8 cellular contexts compared by ENCODE assay signal in genomic region chr7:111138196-111138569, GRCh38. TPM values are rescaled to one million over a fixed set of nuclear protein-coding genes. Genes with fewer than 3 reads are reported as not detected.
A peak's percentile ranks its signal among the peaks of the same experiment; 100 is the strongest.
DNase-seq lines count a peak whose midpoint lies in the region; ATAC-seq lines count a peak whose summit lies in the region.

No MANE protein-coding gene starts in this region.

- H3K27ac Mint-ChIP-seq in dendritic cell treated with granulocyte-macrophage colony-stimulating factor and Interleukin-4, amounts not matched to agents 40 ng/mL and 50 ng/mL, for 4 days: peak overlapping the region; percentile 91

- intact Hi-C loops in dendritic cell treated with granulocyte-macrophage colony-stimulating factor and Interleukin-4, amounts not matched to agents 40 ng/mL and 50 ng/mL, for 4 days (cut with micrococcal nuclease): loop anchor here (5.0 kb wide), 2 partner anchors 56 to 94 kb away; no protein-coding TSS in a partner anchor

- ATAC-seq in GM21717 (IDR thresholded peaks at IDR 0.05; ENCODE audit: unreplicated experiment) (peak; percentile 97), esophagus mucosa (no peak)

- in situ Hi-C loops in KBM-7 (cut with MboI; ENCODE audit: low pct_unique_long_range_greater_than_20kb, low sequenced_read_pairs): no loop called here

- H3K4me3 Mint-ChIP-seq in dendritic cell treated with granulocyte-macrophage colony-stimulating factor and Interleukin-4, amounts not matched to agents 40 ng/mL and 50 ng/mL, for 4 days: no peak overlapping the region

- DNase-seq in ELF-1 (ENCODE audit: low read depth, low spot score) (peak; percentile 22), KBM-7 (peak; percentile 74), pulmonary artery endothelial cell (ENCODE audit: low read depth, low spot score) (peak; percentile 24), NCI-H2081 treated with DMSO at 0.1 percent for 48 hours (lab: John Stamatoyannopoulos, UW) (no peak)
- DNase-seq in activated CD4-positive, alpha-beta T cell treated with anti-CD3 and anti-CD28 coated beads for 4 hours: peak; percentile 47 to 52

- H3K27me3 Mint-ChIP-seq in dendritic cell treated with granulocyte-macrophage colony-stimulating factor and Interleukin-4, amounts not matched to agents 40 ng/mL and 50 ng/mL, for 4 days: no peaks in the 10 kb centered on the region

- no peaks in the 10 kb centered on the region for H3K36me3 Mint-ChIP-seq in dendritic cell treated with granulocyte-macrophage colony-stimulating factor and Interleukin-4, amounts not matched to agents 40 ng/mL and 50 ng/mL, for 4 days (ENCODE audit: low read depth)

- no peaks in the 10 kb centered on the region for H3K9me3 Mint-ChIP-seq in dendritic cell treated with granulocyte-macrophage colony-stimulating factor and Interleukin-4, amounts not matched to agents 40 ng/mL and 50 ng/mL, for 4 days

- H3K4me1 Mint-ChIP-seq in dendritic cell treated with granulocyte-macrophage colony-stimulating factor and Interleukin-4, amounts not matched to agents 40 ng/mL and 50 ng/mL, for 4 days (ENCODE audit: low read depth): peaks cover 10% of the 10 kb centered on the region

RNA-seq across cellular contexts. Expression of gene LRRN3, which starts 47.3 kb away (rescaled TPM):
- 0.04 TPM in 1 of 2 replicates, not detected in the other for total RNA-seq in pulmonary artery endothelial cell
- total RNA-seq in esophagus mucosa: not detected
